Comparison of ENCODE assay signal across 19 cellular contexts in the genomic region with DNA sequence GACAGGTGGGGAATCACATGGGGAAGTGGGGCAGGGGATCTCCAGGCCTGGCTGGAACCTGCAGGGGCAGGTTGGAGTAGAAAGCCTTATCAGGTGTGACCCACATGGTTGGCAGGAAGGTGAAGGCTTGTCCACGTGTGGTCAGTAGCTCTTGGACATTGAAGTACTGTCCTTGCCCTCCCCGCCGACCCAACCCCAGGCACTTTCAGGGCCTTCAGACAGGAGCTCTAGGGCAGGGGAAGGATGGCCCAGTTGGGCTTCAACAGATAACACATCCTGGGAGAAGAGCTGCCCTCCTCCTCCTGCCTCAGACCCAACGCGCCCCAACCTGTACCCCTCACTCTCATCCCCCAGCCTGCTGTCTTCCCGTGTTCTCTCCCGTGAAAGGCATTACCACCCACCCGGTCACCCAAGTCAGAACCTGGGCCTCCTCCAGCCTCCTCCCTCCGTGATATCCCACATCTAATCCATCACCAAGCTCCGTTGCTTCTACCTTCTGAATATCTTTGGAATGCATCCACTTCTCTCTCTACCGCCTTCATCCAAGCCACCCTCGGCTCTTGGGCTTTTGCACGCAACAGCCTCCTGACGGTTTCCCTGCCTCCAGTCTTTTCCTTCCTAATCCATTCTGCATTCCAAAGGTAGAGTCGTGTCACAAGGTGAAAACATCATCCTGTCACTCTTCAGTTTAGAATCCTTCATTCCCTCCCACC. TPM values are rescaled to one million over a fixed set of nuclear protein-coding genes. Genes with fewer than 3 reads are reported as not detected.
DNase-seq lines count a peak whose midpoint lies in the region; ATAC-seq and TF ChIP-seq lines count a peak whose summit lies in the region.
"Had no signal": no experiment of that assay in that cellular context is flagged by ENCODE, and none has a peak within 500 bp of the region (broad histone marks: within the 10 kb centered on the region; RNA-seq: fewer than 3 reads in every experiment).

No MANE protein-coding gene starts in this region.

- no peak for ATAC-seq in upper lobe of right lung
- no peak for ATAC-seq in CD4-positive, alpha-beta T cell (ENCODE audit: poor library complexity)

- no peak overlapping the region for H3K14ac ChIP-seq in neuronal stem cell (ENCODE audit: low read length)

- intact Hi-C loops in upper lobe of right lung (cut with DNase I) = no loop called here
- intact Hi-C loops in CD4-positive, alpha-beta T cell (cut with DNase I, micrococcal nuclease) = no loop called here

- no peak overlapping the region for H3K4me3 Mint-ChIP-seq in CD4-positive, alpha-beta T cell
- H3K4me3 Mint-ChIP-seq: activated CD4-positive, alpha-beta T cell treated with anti-CD3 and anti-CD28 coated beads, Interleukin-2, amount 10 ng/mL, durations not matched to agents 24 days and 14 days; memory B cell had no signal

- H2BK15ac ChIP-seq in neuronal stem cell (ENCODE audit: low read length) = peak overlapping the region; percentile 94

- H2AK5ac ChIP-seq in neuronal stem cell (ENCODE audit: low read depth, low read length) = peak overlapping the region; percentile 73

- H3K4me1 ChIP-seq in neuronal stem cell (ENCODE audit: control insufficient read depth in 2 of 2, insufficient read depth in 1 of 2, low read depth in 1 of 2, low read length in 2 of 2) = peaks cover 35 to 57% of the 10 kb centered on the region in 2 donors
- H3K4me1 ChIP-seq in upper lobe of right lung = peaks cover 31% of the 10 kb centered on the region

- peak overlapping the region; percentile 10 for H2BK120ac ChIP-seq in neuronal stem cell (ENCODE audit: low read depth, low read length)

- CTCF ChIA-PET in CD4-positive, alpha-beta T cell (lab: Charles Lee) = no interaction called here

- peaks cover 6% of the 10 kb centered on the region for H3K4me1 Mint-ChIP-seq in CD4-positive, alpha-beta T cell (ENCODE audit: low read depth)

- H4K91ac ChIP-seq in neuronal stem cell (ENCODE audit: low read depth, low read length, poor library complexity) = no peak overlapping the region

- H3K27me3 ChIP-seq in neuronal stem cell (ENCODE audit: control insufficient read depth in 3 of 3, insufficient read depth in 3 of 3, low read depth in 1 of 3, low read length in 3 of 3) = no peaks in the 10 kb centered on the region
- H3K27me3 ChIP-seq in upper lobe of right lung = no peaks in the 10 kb centered on the region
- H3K27me3 ChIP-seq in CD4-positive, alpha-beta T cell (ENCODE audit: control insufficient read depth, insufficient read depth, low read length) = no peaks in the 10 kb centered on the region
- H3K27me3 ChIP-seq: esophagus muscularis mucosa, thyroid gland had no signal

- no peak overlapping the region for H3K4ac ChIP-seq in neuronal stem cell (ENCODE audit: low read length)

- H3K79me1 ChIP-seq in neuronal stem cell (ENCODE audit: low read depth, low read length) = peaks cover 18% of the 10 kb centered on the region

- H2BK12ac ChIP-seq in neuronal stem cell (ENCODE audit: low read length) = peak overlapping the region; percentile 59

- no peaks in the 10 kb centered on the region for H3K36me3 Mint-ChIP-seq in CD4-positive, alpha-beta T cell (ENCODE audit: low read depth)
- H3K36me3 Mint-ChIP-seq: IgD-negative memory B cell, memory B cell had no signal

- peak overlapping the region; percentile 91 for H3K27ac ChIP-seq in angular gyrus (ENCODE audit: low read depth, low read length)
- peak overlapping the region; percentile 20 for H3K27ac ChIP-seq in neuronal stem cell (replicated peaks; ENCODE audit: low read length)
- H3K27ac ChIP-seq in upper lobe of right lung = peak overlapping the region; percentile 24
- no peak overlapping the region for H3K27ac ChIP-seq in CD4-positive, alpha-beta T cell (ENCODE audit: low read depth, low read length)

- H3K9me3 ChIP-seq in iPS-18c (ENCODE audit: control insufficient read depth, insufficient read depth, low read length) = no peaks in the 10 kb centered on the region
- no peaks in the 10 kb centered on the region for H3K9me3 ChIP-seq in neuronal stem cell (replicated peaks in 1 of 2; ENCODE audit: control insufficient read depth in 2 of 2, insufficient read depth in 1 of 2, low read depth in 1 of 2, low read length in 2 of 2)
- H3K9me3 ChIP-seq in upper lobe of right lung = no peaks in the 10 kb centered on the region
- no peaks in the 10 kb centered on the region for H3K9me3 ChIP-seq in CD4-positive, alpha-beta T cell (ENCODE audit: control insufficient read depth, low read length)
- H3K9me3 ChIP-seq: esophagus muscularis mucosa, thyroid gland had no signal

- no peak overlapping the region for H3K27ac Mint-ChIP-seq in CD4-positive, alpha-beta T cell
- H3K27ac Mint-ChIP-seq: activated CD4-positive, alpha-beta T cell treated with anti-CD3 and anti-CD28 coated beads, Interleukin-2, amount 10 ng/mL, durations not matched to agents 24 days and 14 days; memory B cell had no signal

- no peak overlapping the region for H2AFZ ChIP-seq in neuronal stem cell (ENCODE audit: low read length)

- TF ChIP-seq CTCF in upper lobe of right lung (IDR thresholded peaks at IDR 0.05) = no peak
- no peak for TF ChIP-seq CTCF in CD4-positive, alpha-beta T cell (IDR thresholded peaks at IDR 0.05)

- peaks cover 3 to 22% of the 10 kb centered on the region in 2 donors for H3K36me3 ChIP-seq in neuronal stem cell (replicated peaks in 1 of 2; ENCODE audit: control insufficient read depth in 2 of 2, insufficient read depth in 2 of 2, low read length in 2 of 2)
- H3K36me3 ChIP-seq in upper lobe of right lung = no peaks in the 10 kb centered on the region
- H3K36me3 ChIP-seq: thyroid gland had no signal

- no peaks in the 10 kb centered on the region for H3K9me3 Mint-ChIP-seq in CD4-positive, alpha-beta T cell
- H3K9me3 Mint-ChIP-seq: activated CD4-positive, alpha-beta T cell treated with anti-CD3 and anti-CD28 coated beads, Interleukin-2, amount 10 ng/mL, durations not matched to agents 24 days and 14 days; IgD-negative memory B cell had no signal

- H3K18ac ChIP-seq in neuronal stem cell (ENCODE audit: low read length) = peak overlapping the region; percentile 49

- no peak overlapping the region for H3K4me2 ChIP-seq in neuronal stem cell (ENCODE audit: insufficient read depth, low read length, poor library complexity, severe bottlenecking)

- POLR2A ChIA-PET in CD4-positive, alpha-beta T cell (lab: Charles Lee) = no interaction called here

- H3K4me3 ChIP-seq in iPS-18c (ENCODE audit: insufficient read depth, low read depth, low read length) (0 out of 2 replicates have a peak overlapping the region, but pooled peaks have one; percentile 31), neuronal stem cell (ENCODE audit: low read length in 2 of 2) (no peak overlapping the region), upper lobe of right lung (no peak overlapping the region)
- H3K4me3 ChIP-seq: esophagus muscularis mucosa, thyroid gland had no signal

- DNase-seq in neuronal stem cell (ENCODE audit: low spot score) = no peak
- DNase-seq in upper lobe of right lung = no peak
- no peak for DNase-seq in activated T-cell treated with anti-CD3 and anti-CD28 coated beads for 4 hours
- no peak for DNase-seq in OCI-M2 (lab: John Stamatoyannopoulos, UW; ENCODE audit: unreplicated experiment)
- no peak for DNase-seq in stimulated activated CD4-positive, alpha-beta T cell treated with anti-CD3 and anti-CD28 coated beads, Interleukin-2, amount 100 ng/mL, for 48 hours
- DNase-seq in CD4-positive, alpha-beta T cell = no peak
- DNase-seq: activated CD4-positive, alpha-beta T cell treated with anti-CD3 and anti-CD28 coated beads, Interleukin-2, amount 10 ng/mL, durations not matched to agents 24 days and 14 days; activated CD8-positive, alpha-beta memory T cell treated with anti-CD3 and anti-CD28 coated beads, Interleukin-2, amount 50 U/mL, for 48 hours; activated gamma-delta T cell treated with Interleukin-2 at 50 U/mL for 16 hours; GF-D8; NCI-H2107; stimulated activated CD4-positive, alpha-beta T cell treated with anti-CD3 and anti-CD28 coated beads, Interleukin-4, amount 100 ng/mL, for 24 hours; SW 1271 had no signal

- no peak overlapping the region for H3K9ac ChIP-seq in neuronal stem cell (ENCODE audit: low read depth, low read length, poor library complexity)

- WGBS in neuronal stem cell (ENCODE audit: extremely low coverage in 2 of 2, insufficient read length in 2 of 2, insufficient replicate concordance in 1 of 2), 2 donors = no CpG with 5 or more reads among the region's 15 CpGs

- peak overlapping the region; percentile 58 for H2BK5ac ChIP-seq in neuronal stem cell (ENCODE audit: low read length)

- no peak overlapping the region for H4K8ac ChIP-seq in neuronal stem cell (ENCODE audit: low read depth, low read length)

- no peak overlapping the region for H3K23ac ChIP-seq in neuronal stem cell (ENCODE audit: low read depth, low read length, poor library complexity)

- H3K27me3 Mint-ChIP-seq in CD4-positive, alpha-beta T cell = peaks cover 18% of the 10 kb centered on the region

RNA-seq across cellular contexts. Expression of a gene that starts 15.9 kb away (rescaled TPM):
- polyA plus RNA-seq in neuronal stem cell (2013, experiment 1 of 2) = 62.9 TPM
- polyA plus RNA-seq in neuronal stem cell (2013, experiment 2 of 2) = 64.0 TPM
- total RNA-seq in upper lobe of right lung = 199 TPM
- total RNA-seq in CD4-positive, alpha-beta T cell = under 1 TPM; 0.14 TPM
- polyA plus RNA-seq: IgD-negative memory B cell had no signal

Comparison
In these comparisons a context has a peak if more than half of its experiments do, and no peak if none do; other contexts are left out.
1. RNA of a gene that starts 15.9 kb away (total RNA-seq): 199 TPM in upper lobe of right lung (single experiment); 0.14 TPM in CD4-positive, alpha-beta T cell; every median in the first group is over 100 times any median in the second.